Comparison of ENCODE assay signal across 20 cellular contexts in genomic region chr2:188078544-188078943, GRCh38.
A peak's percentile ranks its signal among the peaks of the same experiment; 100 is the strongest.
DNase-seq lines count a peak whose midpoint lies in the region; ATAC-seq and TF ChIP-seq lines count a peak whose summit lies in the region.
"Had no signal": no experiment of that assay in that cellular context is flagged by ENCODE, and none has a peak within 500 bp of the region (broad histone marks: within the 10 kb centered on the region; RNA-seq: fewer than 3 reads in every experiment).

No MANE protein-coding gene starts in this region.

- TF ChIP-seq CTCF in SK-N-SH (IDR thresholded peaks at IDR 0.05) (no peak), osteocyte (IDR thresholded peaks at IDR 0.05) (no peak)

- H3K27ac Mint-ChIP-seq in osteocyte (ENCODE audit: unreplicated experiment) = no peak overlapping the region
- H3K27ac Mint-ChIP-seq: CD8-positive, alpha-beta T cell had no signal

- H3K9me3 Mint-ChIP-seq in osteocyte (ENCODE audit: unreplicated experiment) = peaks cover 8% of the 10 kb centered on the region

- no peak overlapping the region for H3K4me3 Mint-ChIP-seq in osteocyte (ENCODE audit: unreplicated experiment)
- H3K4me3 Mint-ChIP-seq: CD8-positive, alpha-beta T cell had no signal

- peaks cover 3% of the 10 kb centered on the region for H3K27me3 Mint-ChIP-seq in osteocyte (ENCODE audit: unreplicated experiment)

- TF ChIP-seq RAD21 in SK-N-SH (IDR thresholded peaks at IDR 0.05; ENCODE audit: low read length) = no peak

- peaks cover 5% of the 10 kb centered on the region for H3F3A ChIP-seq in SK-N-SH (replicated peaks; ENCODE audit: insufficient read depth)

- no peak for TF ChIP-seq EP300 in SK-N-SH (IDR thresholded peaks at IDR 0.05; ENCODE audit: borderline replicate concordance in 1 of 2, low read depth in 1 of 2, low read length in 1 of 2)

- no peak overlapping the region for H3K4me3 ChIP-seq in SK-N-SH (ENCODE audit: low read depth in 2 of 2, low read length in 1 of 2)

- no peaks in the 10 kb centered on the region for H3K9me3 ChIP-seq in SK-N-SH

- no peaks in the 10 kb centered on the region for H3K4me1 ChIP-seq in SK-N-SH (ENCODE audit: control insufficient read depth in 1 of 2, insufficient read depth in 2 of 2, low read depth in 1 of 2, low read length in 1 of 2)

- POLR2A ChIA-PET in SK-N-SH (lab: Yijun Ruan, JAX) = no interaction called here

- H3K9ac ChIP-seq in SK-N-SH = no peak overlapping the region

- peak overlapping the region; percentile 45 to 69; a peak in 3 of 4 replicates for H3K27ac ChIP-seq in SK-N-SH (ENCODE audit: low read depth in 2 of 2, low read length in 1 of 2)

- no peak overlapping the region for H3K4me2 ChIP-seq in SK-N-SH

- no peaks in the 10 kb centered on the region for H3K27me3 ChIP-seq in SK-N-SH (ENCODE audit: insufficient read depth)

- ATAC-seq in SK-N-SH treated with all-trans-retinoic acid at 6 μM for 48 hours = no peak
- ATAC-seq: CD8-positive, alpha-beta T cell; left ventricle myocardium superior; PC-3; sciatic nerve had no signal

- H3K36me3 ChIP-seq in SK-N-SH (replicated peaks in 1 of 2; ENCODE audit: control insufficient read depth in 1 of 2, insufficient read depth in 2 of 2, low read length in 1 of 2) = no peaks in the 10 kb centered on the region

- H3K36me3 Mint-ChIP-seq in osteocyte (ENCODE audit: unreplicated experiment) = peaks cover 2% of the 10 kb centered on the region
- H3K36me3 Mint-ChIP-seq: CD8-positive, alpha-beta T cell had no signal

- no peak for DNase-seq in SK-N-SH
- DNase-seq in NCI-H1105 (lab: John Stamatoyannopoulos, UW) = peak; percentile 20
- peak; percentile 47 for DNase-seq in astrocyte of the hippocampus (ENCODE audit: low read depth, low spot score)
- DNase-seq in DMS114 treated with DMSO at 0.1 percent for 48 hours (lab: John Stamatoyannopoulos, UW; ENCODE audit: unreplicated experiment) = no peak
- DNase-seq in osteocyte (ENCODE audit: extremely low spot score, unreplicated experiment) = no peak
- DNase-seq in pons (ENCODE audit: low spot score) = no peak
- DNase-seq in ecto neural progenitor cell (ENCODE audit: low spot score) = no peak
- DNase-seq: activated CD4-positive, alpha-beta T cell treated with anti-CD3 and anti-CD28 coated beads for 4 hours; activated CD8-positive, alpha-beta memory T cell treated with anti-CD3 and anti-CD28 coated beads, Interleukin-2, amount 50 U/mL, for 4 hours; activated effector memory CD4-positive, alpha-beta T cell treated with anti-CD3 and anti-CD28 coated beads, Interleukin-2, amount 50 U/mL, for 16 hours; amygdala; CD8-positive, alpha-beta T cell; Karpas-422; left ventricle myocardium superior; NCI-H1417 treated with DMSO at 0.1 percent for 48 hours; nucleus accumbens; PC-3; stimulated activated CD4-positive, alpha-beta T cell treated with anti-CD3 and anti-CD28 coated beads, Interleukin-1b, Interleukin-23, amount 100 ng/mL, for 48 hours had no signal

- H3K79me2 ChIP-seq in SK-N-SH (ENCODE audit: insufficient read depth) = no peaks in the 10 kb centered on the region

- no peak overlapping the region for H2AFZ ChIP-seq in SK-N-SH (ENCODE audit: low read depth)

- H3K4me1 Mint-ChIP-seq in osteocyte (ENCODE audit: unreplicated experiment) = peaks cover 15% of the 10 kb centered on the region

- H3K9me2 ChIP-seq in SK-N-SH = no peaks in the 10 kb centered on the region

- WGBS in SK-N-SH (ENCODE audit: low lambda C conversion rate) = 93% methylated on average over 4 of the region's 4 CpGs

- H4K20me1 ChIP-seq in SK-N-SH (ENCODE audit: insufficient read depth) = no peaks in the 10 kb centered on the region

- CTCF ChIA-PET in SK-N-SH (lab: Yijun Ruan, JAX) = interaction anchor here (0.8 kb wide), 1 partner anchor 17 kb away, joined by 4 read pairs; no protein-coding TSS in a partner anchor

TF ChIP-seq in SK-N-SH, 30 proteins besides CTCF, POLR2A, EP300 and RAD21:
- TF ChIP-seq PBX3 (IDR thresholded peaks at IDR 0.05) (no peak), GATA2 (CRISPR knock-in tag; IDR thresholded peaks at IDR 0.05) (no peak), FOXJ3 (CRISPR knock-in tag; IDR thresholded peaks at IDR 0.05) (no peak), YY1 (IDR thresholded peaks at IDR 0.05; ENCODE audit: low read depth) (no peak), RFX5 (IDR thresholded peaks at IDR 0.05; ENCODE audit: low read length) (no peak), IRF3 (IDR thresholded peaks at IDR 0.05; ENCODE audit: low read depth, low read length) (no peak), CHD2 (IDR thresholded peaks at IDR 0.05; ENCODE audit: low read length, partially characterized antibody) (no peak), JUND (IDR thresholded peaks at IDR 0.05) (no peak), SIN3A (IDR thresholded peaks at IDR 0.05; ENCODE audit: borderline replicate concordance, low read depth, low read length) (no peak), TCF12 (IDR thresholded peaks at IDR 0.05) (no peak), TAF1 (IDR thresholded peaks at IDR 0.05; ENCODE audit: borderline replicate concordance, low read depth, low read length) (no peak), EZH2phosphoT487 (IDR thresholded peaks at IDR 0.05; ENCODE audit: borderline replicate concordance, low read depth) (no peak), ELF1 (IDR thresholded peaks at IDR 0.05) (no peak), FOSL2 (IDR thresholded peaks at IDR 0.05; ENCODE audit: borderline replicate concordance, low read depth) (no peak), FOXM1 (IDR thresholded peaks at IDR 0.05; ENCODE audit: low read depth) (no peak), MXI1 (IDR thresholded peaks at IDR 0.05; ENCODE audit: low read depth, low read length) (no peak), POLR2AphosphoS5 (IDR thresholded peaks at IDR 0.05; ENCODE audit: low read depth, low read length) (no peak)
TF ChIP-seq in SK-N-SH: peak in this region for 0.

TF ChIP-seq in SK-N-SH treated with all-trans-retinoic acid at 6 μM for 48 hours, 23 proteins besides CTCF, POLR2A, EP300 and RAD21 (continues in another document):
- TF ChIP-seq CSDC2 (CRISPR knock-in tag; IDR thresholded peaks at IDR 0.05) (no peak), ZFP3 (CRISPR knock-in tag; IDR thresholded peaks at IDR 0.05) (no peak), TSHZ2 (CRISPR knock-in tag; IDR thresholded peaks at IDR 0.05) (no peak), SNAI2 (CRISPR knock-in tag; IDR thresholded peaks at IDR 0.05) (no peak), ZNF8 (CRISPR knock-in tag; IDR thresholded peaks at IDR 0.05) (no peak), PPARA (CRISPR knock-in tag; IDR thresholded peaks at IDR 0.05; ENCODE audit: borderline replicate concordance) (no peak), TCF4 (CRISPR knock-in tag; IDR thresholded peaks at IDR 0.05; ENCODE audit: borderline replicate concordance) (no peak), ISL1 (CRISPR knock-in tag; IDR thresholded peaks at IDR 0.05) (no peak), RARB (CRISPR knock-in tag; IDR thresholded peaks at IDR 0.05) (no peak), TOX (CRISPR knock-in tag; IDR thresholded peaks at IDR 0.05; ENCODE audit: borderline replicate concordance) (no peak), CSRNP3 (CRISPR knock-in tag; IDR thresholded peaks at IDR 0.05) (no peak), ZC3H10 (CRISPR knock-in tag; IDR thresholded peaks at IDR 0.05) (no peak), ESRRG (CRISPR knock-in tag; IDR thresholded peaks at IDR 0.05) (no peak), ARNTL (CRISPR knock-in tag; IDR thresholded peaks at IDR 0.05; ENCODE audit: borderline replicate concordance, low read depth) (no peak), GLIS3 (CRISPR knock-in tag; IDR thresholded peaks at IDR 0.05) (no peak), BACH2 (CRISPR knock-in tag; IDR thresholded peaks at IDR 0.05; ENCODE audit: borderline replicate concordance) (no peak), ZNF70 (CRISPR knock-in tag; IDR thresholded peaks at IDR 0.05) (no peak)

Comparison
In these comparisons a context has a peak if more than half of its experiments do, and no peak if none do; other contexts are left out.
1. DNase-seq: peak in NCI-H1105 (single experiment) and astrocyte of the hippocampus (single experiment); none in SK-N-SH (single experiment), DMS114 treated with DMSO at 0.1 percent for 48 hours (single experiment), osteocyte (single experiment), pons (single experiment) and ecto neural progenitor cell (single experiment).